14 cellular contexts compared by ENCODE assay signal in genomic region chr7:44291066-44291732, GRCh38. TPM values are rescaled to one million over a fixed set of nuclear protein-coding genes. Genes with fewer than 3 reads are reported as not detected.
DNase-seq lines count a peak whose midpoint lies in the region; ATAC-seq and TF ChIP-seq lines count a peak whose summit lies in the region.
"Had no signal": no experiment of that assay in that cellular context is flagged by ENCODE, and none has a peak within 500 bp of the region (broad histone marks: within the 10 kb centered on the region; RNA-seq: fewer than 3 reads in every experiment).

No MANE protein-coding gene starts in this region.

- TF ChIP-seq CTCF in astrocyte of the spinal cord (IDR thresholded peaks at IDR 0.05; ENCODE audit: low read depth, low read length) (no peak), uterus (IDR thresholded peaks at IDR 0.05) (no peak), WERI-Rb-1 (IDR thresholded peaks at IDR 0.05; ENCODE audit: low read depth, low read length) (no peak)

- no peak overlapping the region for H3K4me3 ChIP-seq in astrocyte of the spinal cord (ENCODE audit: low read depth, low read length)
- no peak overlapping the region for H3K4me3 ChIP-seq in uterus
- no peak overlapping the region for H3K4me3 ChIP-seq in WERI-Rb-1 (ENCODE audit: low read depth, low read length)
- H3K4me3 ChIP-seq: HAP-1 had no signal

- peaks cover 57% of the 10 kb centered on the region for H3K27me3 Mint-ChIP-seq in activated naive CD4-positive, alpha-beta T cell treated with anti-CD3 and anti-CD28 coated beads, Interleukin-2, amount 10 ng/mL, durations not matched to agents 7 days and 5 days

- no peaks in the 10 kb centered on the region for H3K9me3 Mint-ChIP-seq in activated naive CD4-positive, alpha-beta T cell treated with anti-CD3 and anti-CD28 coated beads, Interleukin-2, amount 10 ng/mL, durations not matched to agents 7 days and 5 days

- in situ Hi-C loops in astrocyte of the spinal cord (cut with HindIII; ENCODE audit: low sequenced_read_pairs) = no loop called here

- H3K27ac ChIP-seq in uterus = no peak overlapping the region
- no peak overlapping the region for H3K27ac ChIP-seq in caudate nucleus (ENCODE audit: low read depth, low read length)
- H3K27ac ChIP-seq in WERI-Rb-1 = no peak overlapping the region

- peak; percentile 14 for DNase-seq in activated naive CD4-positive, alpha-beta T cell treated with anti-CD3 and anti-CD28 coated beads, Interleukin-2, amount 10 ng/mL, durations not matched to agents 7 days and 5 days
- DNase-seq in activated naive CD4-positive, alpha-beta T cell treated with anti-CD3 and anti-CD28 coated beads, Interleukin-2, amount 50 U/mL, for 16 hours = no peak
- DNase-seq in astrocyte of the spinal cord (ENCODE audit: low read depth, low spot score) (peak; percentile 14), left lobe of liver (ENCODE audit: low spot score) (peak; percentile 58), uterus (peak; percentile 40 to 59), medulla oblongata (ENCODE audit: extremely low spot score) (no peak), caudate nucleus (lab: John Stamatoyannopoulos, UW) (no peak), WERI-Rb-1 (no peak)
- DNase-seq: activated CD4-positive, CD25-positive, alpha-beta regulatory T cell; C1 segment of cervical spinal cord; central memory CD4-positive, alpha-beta T cell; NCI-H524 treated with DMSO at 0.1 percent for 48 hours; retina had no signal

- no peak overlapping the region for H3K27ac Mint-ChIP-seq in activated naive CD4-positive, alpha-beta T cell treated with anti-CD3 and anti-CD28 coated beads, Interleukin-2, amount 10 ng/mL, durations not matched to agents 7 days and 5 days

- no peak for TF ChIP-seq POLR2A in uterus (IDR thresholded peaks at IDR 0.05)

- H3K4me1 ChIP-seq in uterus = no peaks in the 10 kb centered on the region
- H3K4me1 ChIP-seq: HAP-1 had no signal

- H3K27me3 ChIP-seq in uterus = no peaks in the 10 kb centered on the region
- H3K27me3 ChIP-seq in WERI-Rb-1 (ENCODE audit: insufficient read depth, low read depth, severe bottlenecking) = no peaks in the 10 kb centered on the region

- ATAC-seq in left lobe of liver = peak; percentile 80

- CTCF ChIA-PET in activated naive CD4-positive, alpha-beta T cell treated with anti-CD3 and anti-CD28 coated beads, Interleukin-2, amount 10 ng/mL, durations not matched to agents 7 days and 5 days (lab: Charles Lee) = interaction anchor here (1.0 kb wide), 1 partner anchor 50 kb away, joined by 4 read pairs; no protein-coding TSS in a partner anchor

- H3K9me3 ChIP-seq in uterus (no peaks in the 10 kb centered on the region), WERI-Rb-1 (ENCODE audit: severe bottlenecking) (no peaks in the 10 kb centered on the region)
- H3K9me3 ChIP-seq: HAP-1 had no signal

- H3K4me1 Mint-ChIP-seq in activated naive CD4-positive, alpha-beta T cell treated with anti-CD3 and anti-CD28 coated beads, Interleukin-2, amount 10 ng/mL, durations not matched to agents 7 days and 5 days = no peaks in the 10 kb centered on the region

- H3K36me3 ChIP-seq in uterus (no peaks in the 10 kb centered on the region), WERI-Rb-1 (no peaks in the 10 kb centered on the region)
- H3K36me3 ChIP-seq: HAP-1 had no signal

- H3K36me3 Mint-ChIP-seq in activated naive CD4-positive, alpha-beta T cell treated with anti-CD3 and anti-CD28 coated beads, Interleukin-2, amount 10 ng/mL, durations not matched to agents 7 days and 5 days = no peaks in the 10 kb centered on the region

- no peak overlapping the region for H3K4me3 Mint-ChIP-seq in activated naive CD4-positive, alpha-beta T cell treated with anti-CD3 and anti-CD28 coated beads, Interleukin-2, amount 10 ng/mL, durations not matched to agents 7 days and 5 days

- intact Hi-C loops in uterus (cut with DNase I; ENCODE audit: low total_unique reads) = no loop called here

RNA-seq across cellular contexts. Expression of gene CAMK2B, which starts 34.2 kb away (rescaled TPM):
- 5.0 TPM for total RNA-seq in left lobe of liver
- 1 to 10 TPM in 1 of 4 donors, under 1 TPM in 1, not detected in 2; 0.40 to 1.1 TPM for total RNA-seq in uterus

Comparison
In these comparisons a context has a peak if more than half of its experiments do, and no peak if none do; other contexts are left out.
1. DNase-seq: peak in activated naive CD4-positive, alpha-beta T cell treated with anti-CD3 and anti-CD28 coated beads, Interleukin-2, amount 10 ng/mL, durations not matched to agents 7 days and 5 days (single experiment), astrocyte of the spinal cord (single experiment), left lobe of liver (single experiment) and uterus (2 of 2); none in activated naive CD4-positive, alpha-beta T cell treated with anti-CD3 and anti-CD28 coated beads, Interleukin-2, amount 50 U/mL, for 16 hours (single experiment), medulla oblongata (single experiment), caudate nucleus (0 of 61) and WERI-Rb-1 (single experiment).